Comparison of ENCODE assay signal across 22 cellular contexts in the genomic region with DNA sequence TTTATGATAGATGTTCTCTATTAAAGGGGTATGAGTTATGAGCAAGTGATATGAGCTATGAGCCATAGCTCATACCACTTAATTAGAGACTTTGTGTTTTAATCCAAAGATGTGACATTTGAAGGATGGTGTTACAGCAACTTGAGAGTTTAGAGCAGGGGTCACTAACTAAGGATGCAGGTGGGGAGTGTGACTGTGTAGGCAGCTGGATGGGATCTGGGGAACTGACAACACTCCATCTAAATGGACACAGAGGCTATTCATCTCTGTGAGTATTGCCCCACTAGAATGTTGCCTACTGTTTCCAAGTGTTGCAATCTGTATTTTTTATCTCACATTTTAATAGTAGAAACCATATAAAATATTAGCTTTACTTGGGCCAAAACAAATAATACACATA.
A peak's percentile ranks its signal among the peaks of the same experiment; 100 is the strongest.
DNase-seq lines count a peak whose midpoint lies in the region; ATAC-seq and TF ChIP-seq lines count a peak whose summit lies in the region.
"Had no signal": no experiment of that assay in that cellular context is flagged by ENCODE, and none has a peak within 500 bp of the region (broad histone marks: within the 10 kb centered on the region; RNA-seq: fewer than 3 reads in every experiment).

No MANE protein-coding gene starts in this region.

- H3K4me1 ChIP-seq in left ventricle myocardium inferior (no peaks in the 10 kb centered on the region), gastroesophageal sphincter (no peaks in the 10 kb centered on the region)
- H3K4me1 ChIP-seq: BLaER1 treated with 17β-estradiol and CSF1 and Interleukin-3, amounts not matched to agents 10 nM and 100 nM had no signal

- H3K9me3 ChIP-seq in left ventricle myocardium inferior (replicated peaks) (peaks cover 12% of the 10 kb centered on the region), gastroesophageal sphincter (peaks cover 0 to 6% (median 0%) of the 10 kb centered on the region in 3 donors)
- H3K9me3 ChIP-seq: BLaER1 treated with 17β-estradiol and CSF1 and Interleukin-3, amounts not matched to agents 10 nM and 100 nM had no signal

- H3K27ac ChIP-seq in left ventricle myocardium inferior (replicated peaks) (no peak overlapping the region), gastroesophageal sphincter (no peak overlapping the region)
- H3K27ac ChIP-seq: BLaER1 treated with 17β-estradiol and CSF1 and Interleukin-3, amounts not matched to agents 10 nM and 100 nM; C4-2B had no signal

- ATAC-seq in left ventricle myocardium superior = peak; percentile 31
- ATAC-seq in gastroesophageal sphincter = no peak

- H3K4me3 ChIP-seq in left ventricle myocardium inferior = no peak overlapping the region
- H3K4me3 ChIP-seq in LNCaP clone FGC (ENCODE audit: low read depth, low read length) = no peak overlapping the region
- H3K4me3 ChIP-seq in gastroesophageal sphincter = no peak overlapping the region
- H3K4me3 ChIP-seq: BLaER1 treated with 17β-estradiol and CSF1 and Interleukin-3, amounts not matched to agents 10 nM and 100 nM had no signal

- DNase-seq in left ventricle myocardium superior = no peak
- no peak for DNase-seq in left ventricle myocardium inferior
- peak; percentile 50 for DNase-seq in LNCaP clone FGC (ENCODE audit: low read depth)
- peak; percentile 18 for DNase-seq in amniotic epithelial cell (ENCODE audit: low read depth)
- DNase-seq in NCI-H187 treated with DMSO at 0.1 percent for 48 hours (lab: John Stamatoyannopoulos, UW) = no peak
- no peak for DNase-seq in stimulated activated CD4-positive, alpha-beta T cell treated with anti-CD3 and anti-CD28 coated beads, Interleukin-15, amount 100 ng/mL, for 24 hours
- DNase-seq: 8988T; ACHN; AML-193; CD4-positive, alpha-beta memory T cell; CD4-positive, CD25-positive, alpha-beta regulatory T cell; CD8-positive, alpha-beta memory T cell; COR-L47; DMS 273 treated with DMSO at 0.1 percent for 48 hours; DMS153; DMS53; DMS79; DND-41; GF-D8 had no signal

- no peaks in the 10 kb centered on the region for H3K36me3 ChIP-seq in left ventricle myocardium inferior
- no peaks in the 10 kb centered on the region for H3K36me3 ChIP-seq in gastroesophageal sphincter
- H3K36me3 ChIP-seq: BLaER1 treated with 17β-estradiol and CSF1 and Interleukin-3, amounts not matched to agents 10 nM and 100 nM had no signal

- no peak for TF ChIP-seq CTCF in left ventricle myocardium inferior (IDR thresholded peaks at IDR 0.05; ENCODE audit: borderline replicate concordance)
- TF ChIP-seq CTCF in LNCaP clone FGC (IDR thresholded peaks at IDR 0.05; ENCODE audit: control insufficient read depth, extremely low read depth, insufficient read depth) = no peak
- no peak for TF ChIP-seq CTCF in gastroesophageal sphincter (IDR thresholded peaks at IDR 0.05)

- TF ChIP-seq POLR2A in gastroesophageal sphincter (IDR thresholded peaks at IDR 0.05) = no peak

- TF ChIP-seq EP300 in gastroesophageal sphincter (IDR thresholded peaks at IDR 0.05) = no peak

- intact Hi-C loops in left ventricle myocardium superior (cut with micrococcal nuclease) = no loop called here
- intact Hi-C loops in left ventricle myocardium inferior (cut with micrococcal nuclease) = no loop called here

- H3K27me3 ChIP-seq in left ventricle myocardium inferior (ENCODE audit: low read depth) (no peaks in the 10 kb centered on the region), gastroesophageal sphincter (no peaks in the 10 kb centered on the region)
- H3K27me3 ChIP-seq: BLaER1 treated with 17β-estradiol and CSF1 and Interleukin-3, amounts not matched to agents 10 nM and 100 nM had no signal

Comparison
In these comparisons a context has a peak if more than half of its experiments do, and no peak if none do; other contexts are left out.
1. DNase-seq: peak in LNCaP clone FGC (single experiment) and amniotic epithelial cell (single experiment); none in left ventricle myocardium superior (single experiment), left ventricle myocardium inferior (single experiment), NCI-H187 treated with DMSO at 0.1 percent for 48 hours (single experiment) and stimulated activated CD4-positive, alpha-beta T cell treated with anti-CD3 and anti-CD28 coated beads, Interleukin-15, amount 100 ng/mL, for 24 hours (single experiment).